In genomic region chr9:92638621-92639101, GRCh38 we compare ENCODE assay signal across 13 cellular contexts.
"Had no signal": no experiment of that assay in that cellular context is flagged by ENCODE, and none has a peak within 500 bp of the region (broad histone marks: within the 10 kb centered on the region; RNA-seq: fewer than 3 reads in every experiment).

No MANE protein-coding gene starts in this region.

- H3K4me3 ChIP-seq: ascending aorta, gastrocnemius medialis, SK-N-MC, upper lobe of left lung had no signal

- H3K27ac ChIP-seq: ascending aorta, gastrocnemius medialis, SK-N-MC, upper lobe of left lung, VCaP had no signal

- DNase-seq: activated CD4-positive, alpha-beta T cell treated with anti-CD3 and anti-CD28 coated beads for 4 hours; activated naive CD8-positive, alpha-beta T cell treated with anti-CD3 and anti-CD28 coated beads, Interleukin-2, amount 10 ng/mL, durations not matched to agents 7 days and 5 days; activated T-cell treated with anti-CD3 and anti-CD28 coated beads, Interleukin-2, amount 50 U/mL, for 1 hour; gastrocnemius medialis; islet precursor cell; natural killer cell; substantia nigra; T-helper 1 cell had no signal

- ATAC-seq: gastrocnemius medialis, left lobe of liver, natural killer cell had no signal

- H3K27me3 ChIP-seq: ascending aorta, gastrocnemius medialis, upper lobe of left lung had no signal

- H3K9me3 ChIP-seq: ascending aorta, gastrocnemius medialis, upper lobe of left lung had no signal

- H3K4me1 ChIP-seq: gastrocnemius medialis had no signal
